18 cellular contexts compared by ENCODE assay signal in the genomic region with DNA sequence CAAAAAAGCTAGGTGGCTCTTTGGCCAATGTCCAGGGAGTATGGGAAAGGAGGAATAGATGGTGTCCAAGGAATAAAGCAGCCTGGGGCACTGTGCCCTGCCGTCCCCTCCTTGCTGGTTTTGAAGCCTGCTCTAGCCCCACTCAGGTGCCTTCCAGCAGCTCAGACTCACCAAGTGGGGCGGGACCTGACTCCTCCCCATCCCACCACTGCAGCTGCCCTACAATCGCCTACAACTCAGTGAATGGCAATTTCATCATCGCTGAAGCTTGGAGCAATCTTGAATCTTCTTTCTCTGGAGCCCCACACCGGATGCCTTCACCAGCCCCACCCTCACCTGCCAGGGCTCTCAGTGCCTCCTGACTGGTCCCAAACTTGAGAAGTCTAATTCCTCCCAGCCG.
"Had no signal": no experiment of that assay in that cellular context is flagged by ENCODE, and none has a peak within 500 bp of the region (broad histone marks: within the 10 kb centered on the region; RNA-seq: fewer than 3 reads in every experiment).

No MANE protein-coding gene starts in this region.

- ATAC-seq: activated CD4-positive, alpha-beta T cell treated with anti-CD3 and anti-CD28 coated beads for 36 hours; activated T-helper 17 cell treated with anti-CD3 and anti-CD28 coated beads, Interleukin-2, amount 50 U/mL, for 72 hours; stimulated activated naive CD8-positive, alpha-beta T cell treated with anti-CD3 and anti-CD28 coated beads, Interleukin-15, Interleukin-2, amounts not matched to agents 100 U/mL and 50 U/mL, for 24 hours; WTC11 had no signal

- H3K9me3 ChIP-seq: body of pancreas, upper lobe of right lung had no signal

- DNase-seq: activated CD4-positive, alpha-beta memory T cell treated with anti-CD3 and anti-CD28 coated beads for 36 hours; activated CD4-positive, alpha-beta T cell treated with anti-CD3 and anti-CD28 coated beads for 36 hours; activated naive CD4-positive, alpha-beta T cell; activated naive CD8-positive, alpha-beta T cell treated with anti-CD3 and anti-CD28 coated beads for 36 hours; activated T-cell treated with anti-CD3 and anti-CD28 coated beads for 4 hours; amygdala; immature natural killer cell; kidney glomerular epithelial cell; posterior cingulate gyrus; retina; stimulated activated naive CD8-positive, alpha-beta T cell treated with anti-CD3 and anti-CD28 coated beads, Interleukin-15, Interleukin-2, amounts not matched to agents 100 U/mL and 50 U/mL, for 24 hours; SW 1271; upper lobe of right lung had no signal

- H3K4me1 ChIP-seq: body of pancreas had no signal

- H3K27me3 ChIP-seq: body of pancreas, upper lobe of right lung had no signal

- H3K36me3 ChIP-seq: upper lobe of right lung had no signal

- H3K4me3 ChIP-seq: body of pancreas, dorsolateral prefrontal cortex, lung, upper lobe of right lung had no signal
